Comparison of ENCODE assay signal across 34 cellular contexts in genomic region chrX:590666-591065, GRCh38. TPM values are rescaled to one million over a fixed set of nuclear protein-coding genes. Genes with fewer than 3 reads are reported as not detected.
"Had no signal": no experiment of that assay in that cellular context is flagged by ENCODE, and none has a peak within 500 bp of the region (broad histone marks: within the 10 kb centered on the region; RNA-seq: fewer than 3 reads in every experiment).

No MANE protein-coding gene starts in this region.

- H3K9me3 Mint-ChIP-seq: activated B cell treated with CpG ODN at 0.5 μM for 24 hours; activated naive CD4-positive, alpha-beta T cell treated with anti-CD3 and anti-CD28 coated beads, Interleukin-2, amount 50 U/mL, for 24 hours had no signal

- H3K4me3 Mint-ChIP-seq: activated B cell treated with CpG ODN at 0.5 μM for 24 hours; activated CD4-positive, alpha-beta memory T cell treated with anti-CD3 and anti-CD28 coated beads, Interleukin-2, amount 10 ng/mL, durations not matched to agents 7 days and 5 days; activated CD4-positive, alpha-beta T cell treated with anti-CD3 and anti-CD28 coated beads, Interleukin-2, amount 10 ng/mL, durations not matched to agents 7 days and 5 days; activated naive CD4-positive, alpha-beta T cell treated with anti-CD3 and anti-CD28 coated beads for 36 hours; activated naive CD4-positive, alpha-beta T cell treated with anti-CD3 and anti-CD28 coated beads, Interleukin-2, amount 50 U/mL, for 24 hours; activated naive CD8-positive, alpha-beta T cell treated with anti-CD3 and anti-CD28 coated beads for 36 hours; activated T-helper 1 cell treated with anti-CD3 and anti-CD28 coated beads, Interleukin-12 subunit alpha, Interleukin-12 subunit beta, Interleukin-2, Interleukin-4 antibody, amounts not matched to agents 30 ng/mL and 10 ng/mL and 1 ng/mL, durations not matched to agents 14 hours and 24 hours and 36 hours; brain; dendritic cell treated with granulocyte-macrophage colony-stimulating factor and Interleukin-4, amounts not matched to agents 40 ng/mL and 50 ng/mL, for 4 days; effector memory CD8-positive, alpha-beta T cell; T-helper 17 cell; T-helper 2 cell treated with Interferon-gamma antibody and Interleukin-4, amounts not matched to agents 5 μg/mL and 100 μg/mL, for 36 hours had no signal

- DNase-seq: activated B cell treated with CpG ODN at 0.5 μM for 24 hours; activated CD4-positive, alpha-beta memory T cell treated with anti-CD3 and anti-CD28 coated beads, Interleukin-2, amount 10 ng/mL, durations not matched to agents 7 days and 5 days; activated CD4-positive, alpha-beta T cell treated with anti-CD3 and anti-CD28 coated beads, Interleukin-2, amount 10 ng/mL, durations not matched to agents 7 days and 5 days; activated CD4-positive, alpha-beta T cell treated with anti-CD3 and anti-CD28 coated beads, Interleukin-2, amount 50 U/mL, for 4 hours; activated effector memory CD4-positive, alpha-beta T cell treated with anti-CD3 and anti-CD28 coated beads, Interleukin-2, amount 50 U/mL, for 16 hours; activated naive CD4-positive, alpha-beta T cell treated with anti-CD3 and anti-CD28 coated beads for 36 hours; activated naive CD8-positive, alpha-beta T cell treated with anti-CD3 and anti-CD28 coated beads for 36 hours; activated T-cell treated with anti-CD3 and anti-CD28 coated beads, Interleukin-2, amount 50 U/mL, for 1 hour; activated T-cell treated with anti-CD3 and anti-CD28 coated beads, Interleukin-2, amount 50 U/mL, for 48 hours; central memory CD4-positive, alpha-beta T cell; cerebellar nuclear complex; dorsolateral prefrontal cortex; effector CD4-positive, alpha-beta T cell; effector memory CD8-positive, alpha-beta T cell; erythroblast; foreskin keratinocyte; gastrocnemius medialis; glutamatergic neuron; heart left ventricle; T-helper 1 cell; T-helper 17 cell; T1000; WERI-Rb-1 had no signal

- H3K9me3 ChIP-seq: ascending aorta, gastrocnemius medialis had no signal

- H3K4me3 ChIP-seq: ascending aorta, breast epithelium, cardiac muscle cell, coronary artery, dorsolateral prefrontal cortex, esophagus muscularis mucosa, gastrocnemius medialis, heart left ventricle had no signal

- H3K4me1 Mint-ChIP-seq: activated B cell treated with CpG ODN at 0.5 μM for 24 hours; activated CD4-positive, alpha-beta memory T cell treated with anti-CD3 and anti-CD28 coated beads, Interleukin-2, amount 10 ng/mL, durations not matched to agents 7 days and 5 days; activated CD4-positive, alpha-beta T cell treated with anti-CD3 and anti-CD28 coated beads, Interleukin-2, amount 10 ng/mL, durations not matched to agents 7 days and 5 days; activated naive CD4-positive, alpha-beta T cell treated with anti-CD3 and anti-CD28 coated beads, Interleukin-2, amount 50 U/mL, for 24 hours; activated naive CD8-positive, alpha-beta T cell treated with anti-CD3 and anti-CD28 coated beads for 36 hours; T-helper 17 cell had no signal

- H3K27me3 Mint-ChIP-seq: activated B cell treated with CpG ODN at 0.5 μM for 24 hours; activated CD4-positive, alpha-beta memory T cell treated with anti-CD3 and anti-CD28 coated beads, Interleukin-2, amount 10 ng/mL, durations not matched to agents 7 days and 5 days; activated CD4-positive, alpha-beta T cell treated with anti-CD3 and anti-CD28 coated beads, Interleukin-2, amount 10 ng/mL, durations not matched to agents 7 days and 5 days; activated naive CD8-positive, alpha-beta T cell treated with anti-CD3 and anti-CD28 coated beads for 36 hours; dendritic cell treated with granulocyte-macrophage colony-stimulating factor and Interleukin-4, amounts not matched to agents 40 ng/mL and 50 ng/mL, for 4 days; effector memory CD8-positive, alpha-beta T cell; T-helper 17 cell had no signal

- H3K27ac Mint-ChIP-seq: activated B cell treated with CpG ODN at 0.5 μM for 24 hours; activated CD4-positive, alpha-beta memory T cell treated with anti-CD3 and anti-CD28 coated beads, Interleukin-2, amount 10 ng/mL, durations not matched to agents 7 days and 5 days; activated CD4-positive, alpha-beta T cell treated with anti-CD3 and anti-CD28 coated beads, Interleukin-2, amount 10 ng/mL, durations not matched to agents 7 days and 5 days; activated naive CD4-positive, alpha-beta T cell treated with anti-CD3 and anti-CD28 coated beads for 36 hours; activated naive CD4-positive, alpha-beta T cell treated with anti-CD3 and anti-CD28 coated beads, Interleukin-2, amount 50 U/mL, for 24 hours; activated naive CD8-positive, alpha-beta T cell treated with anti-CD3 and anti-CD28 coated beads for 36 hours; activated T-helper 1 cell treated with anti-CD3 and anti-CD28 coated beads, Interleukin-12 subunit alpha, Interleukin-12 subunit beta, Interleukin-2, Interleukin-4 antibody, amounts not matched to agents 30 ng/mL and 10 ng/mL and 1 ng/mL, durations not matched to agents 14 hours and 24 hours and 36 hours; activated T-helper 2 cell treated with anti-CD3 and anti-CD28 coated beads, Interferon-gamma antibody, Interleukin-2, Interleukin-4, amounts not matched to agents 10 μg/mL and 5 μg/mL and 100 μg/mL, durations not matched to agents 14 hours and 24 hours and 36 hours; dendritic cell treated with granulocyte-macrophage colony-stimulating factor and Interleukin-4, amounts not matched to agents 40 ng/mL and 50 ng/mL, for 4 days; effector memory CD8-positive, alpha-beta T cell; T-helper 17 cell; T-helper 2 cell treated with Interferon-gamma antibody and Interleukin-4, amounts not matched to agents 5 μg/mL and 100 μg/mL, for 36 hours had no signal

- H3K27me3 ChIP-seq: ascending aorta, breast epithelium, foreskin keratinocyte, gastrocnemius medialis, heart left ventricle had no signal

- H3K36me3 Mint-ChIP-seq: activated naive CD4-positive, alpha-beta T cell treated with anti-CD3 and anti-CD28 coated beads, Interleukin-2, amount 50 U/mL, for 24 hours; activated naive CD8-positive, alpha-beta T cell treated with anti-CD3 and anti-CD28 coated beads for 36 hours; brain had no signal

- H3K4me1 ChIP-seq: ascending aorta, breast epithelium, esophagus muscularis mucosa, foreskin keratinocyte, gastrocnemius medialis, heart left ventricle had no signal

- H3K27ac ChIP-seq: ascending aorta, breast epithelium, cardiac muscle cell, coronary artery, dorsolateral prefrontal cortex, esophagus muscularis mucosa, foreskin keratinocyte, gastrocnemius medialis, heart left ventricle, WERI-Rb-1 had no signal

- H3K36me3 ChIP-seq: ascending aorta, breast epithelium, cardiac muscle cell, esophagus muscularis mucosa, gastrocnemius medialis, heart left ventricle, WERI-Rb-1 had no signal

RNA-seq across cellular contexts. Expression of gene SHOX, which starts 39.9 kb away (rescaled TPM):
- total RNA-seq: activated B cell treated with CpG ODN at 0.5 μM for 24 hours; activated CD4-positive, alpha-beta memory T cell treated with anti-CD3 and anti-CD28 coated beads, Interleukin-2, amount 10 ng/mL, durations not matched to agents 7 days and 5 days; activated CD4-positive, alpha-beta T cell treated with anti-CD3 and anti-CD28 coated beads, Interleukin-2, amount 10 ng/mL, durations not matched to agents 7 days and 5 days; activated naive CD4-positive, alpha-beta T cell treated with anti-CD3 and anti-CD28 coated beads for 36 hours; activated naive CD8-positive, alpha-beta T cell treated with anti-CD3 and anti-CD28 coated beads for 36 hours; activated T-helper 1 cell treated with anti-CD3 and anti-CD28 coated beads, Interleukin-12 subunit alpha, Interleukin-12 subunit beta, Interleukin-2, Interleukin-4 antibody, amounts not matched to agents 30 ng/mL and 10 ng/mL and 1 ng/mL, durations not matched to agents 14 hours and 24 hours and 36 hours; activated T-helper 2 cell treated with anti-CD3 and anti-CD28 coated beads, Interferon-gamma antibody, Interleukin-2, Interleukin-4, amounts not matched to agents 10 μg/mL and 5 μg/mL and 100 μg/mL, durations not matched to agents 14 hours and 24 hours and 36 hours; ascending aorta; cardiac muscle cell; foreskin keratinocyte; heart left ventricle; T-helper 17 cell had no signal
